Comparison of ENCODE assay signal across 11 cellular contexts in the genomic region with DNA sequence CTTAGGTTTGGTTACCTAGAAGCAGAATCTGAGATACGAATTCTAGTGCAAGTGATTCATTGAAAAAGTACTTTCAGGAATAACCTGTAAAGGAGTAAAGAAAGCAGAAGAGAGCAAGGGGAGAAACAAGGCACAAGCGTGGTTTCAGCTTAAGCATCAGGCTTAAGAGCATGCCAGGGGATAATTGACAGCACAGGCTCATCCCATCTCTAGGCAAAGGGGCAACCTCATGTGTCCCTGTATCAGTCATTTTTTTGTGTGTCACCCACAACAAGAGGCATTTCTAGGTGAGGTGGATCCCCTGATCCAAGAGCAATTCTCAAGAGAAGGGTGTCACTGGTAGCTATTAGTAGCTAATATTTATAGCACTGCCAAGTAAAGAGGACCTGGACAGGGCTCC. TPM values are rescaled to one million over a fixed set of nuclear protein-coding genes. Genes with fewer than 3 reads are reported as not detected.
"Had no signal": no experiment of that assay in that cellular context is flagged by ENCODE, and none has a peak within 500 bp of the region (broad histone marks: within the 10 kb centered on the region; RNA-seq: fewer than 3 reads in every experiment).

No MANE protein-coding gene starts in this region.

- H3K36me3 ChIP-seq: HAP-1 had no signal

- H3K9me3 Mint-ChIP-seq: GM23338, H9, HFFc6 had no signal

- H3K27ac ChIP-seq: GM23248 had no signal

- H3K4me1 ChIP-seq: HAP-1 had no signal

- DNase-seq: GM23248, GOT3, H7, H9, HCEC 1CT, HFFc6 had no signal

- ATAC-seq: GM23338, HCT116 had no signal

- H3K27ac Mint-ChIP-seq: GM23338, H9, HFFc6 had no signal

- H3K4me3 ChIP-seq: GM23248, GM23338, HAP-1 had no signal

- H3K4me3 Mint-ChIP-seq: GM23338, H9, HFFc6 had no signal

- H3K9me3 ChIP-seq: HAP-1 had no signal

RNA-seq across cellular contexts. Expression of a gene that starts 8.0 kb away (rescaled TPM):
- total RNA-seq: GM23248, GM23338, H1, H4, H7 had no signal
- polyA plus RNA-seq: GM23248 had no signal

RNA-seq across cellular contexts. Expression of a gene that starts 17.3 kb away (rescaled TPM):
- total RNA-seq: GM23248, GM23338, H1, H4, H7, H9, HFFc6 had no signal
- polyA plus RNA-seq: GM23248, GM23338, H1 had no signal

RNA-seq across cellular contexts. Expression of a gene that starts 24.5 kb away (rescaled TPM):
- total RNA-seq: GM23248, GM23338, H1, H4, H7, H9, HFFc6 had no signal
- polyA plus RNA-seq: GM23248, GM23338, H1 had no signal
